Comparison of ENCODE assay signal across 28 cellular contexts in the genomic region with DNA sequence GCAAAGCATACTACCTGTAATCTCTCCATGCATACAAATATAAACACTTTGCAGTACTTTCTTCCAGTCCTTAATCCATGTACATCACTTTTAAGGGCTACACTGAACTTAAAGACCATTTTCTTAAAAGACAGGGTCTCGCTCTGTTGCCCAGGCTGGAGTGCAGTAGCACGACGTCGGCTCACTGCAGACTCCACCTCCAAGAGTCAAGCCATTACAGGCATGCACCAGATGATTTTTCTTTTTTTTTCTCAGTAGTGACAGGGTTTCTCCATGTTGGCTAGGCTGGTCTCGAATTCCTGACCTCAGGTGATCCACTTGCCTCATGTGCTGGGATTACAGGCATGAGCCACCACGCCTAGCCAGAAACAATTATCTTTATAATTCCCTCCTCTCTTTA.
"Had no signal": no experiment of that assay in that cellular context is flagged by ENCODE, and none has a peak within 500 bp of the region (broad histone marks: within the 10 kb centered on the region; RNA-seq: fewer than 3 reads in every experiment).

No MANE protein-coding gene starts in this region.

- FAIRE-seq: colon, endometrium, kidney had no signal

- H3K4me3 ChIP-seq: gastroesophageal sphincter, neural progenitor cell, spleen had no signal

- DNase-seq: activated CD4-positive, alpha-beta T cell treated with anti-CD3 and anti-CD28 coated beads for 1 hour; activated CD4-positive, alpha-beta T cell treated with anti-CD3 and anti-CD28 coated beads, Interleukin-2, amount 50 U/mL, for 1 hour; activated CD8-positive, alpha-beta T cell treated with anti-CD3 and anti-CD28 coated beads for 36 hours; activated naive CD4-positive, alpha-beta T cell; activated T-cell treated with anti-CD3 and anti-CD28 coated beads, Interleukin-2, amount 50 U/mL, for 72 hours; dermis blood vessel endothelial cell; effector CD4-positive, alpha-beta T cell; head of caudate nucleus; hippocampal formation; kidney; left colon; mammary epithelial cell; natural killer cell; occipital lobe; right cardiac atrium; spleen; stimulated activated CD4-positive, alpha-beta T cell treated with anti-CD3 and anti-CD28 coated beads, Interleukin-4, amount 100 ng/mL, for 1 hour; stimulated activated naive CD8-positive, alpha-beta T cell treated with anti-CD3 and anti-CD28 coated beads, Interleukin-15, amount 100 ng/mL, for 72 hours; substantia nigra; T-helper 17 cell; T1000; WERI-Rb-1 had no signal

- H3K9me3 ChIP-seq: gastroesophageal sphincter, spleen had no signal

- H2AFZ ChIP-seq: neural progenitor cell had no signal

- H3K27me3 Mint-ChIP-seq: activated CD8-positive, alpha-beta T cell treated with anti-CD3 and anti-CD28 coated beads for 36 hours; stimulated activated naive CD8-positive, alpha-beta T cell treated with anti-CD3 and anti-CD28 coated beads, Interleukin-15, amount 100 ng/mL, for 72 hours; T-helper 17 cell had no signal

- H3K4me1 ChIP-seq: neural progenitor cell had no signal

- ATAC-seq: activated CD8-positive, alpha-beta T cell treated with anti-CD3 and anti-CD28 coated beads for 36 hours; activated naive CD4-positive, alpha-beta T cell treated with anti-CD3 and anti-CD28 coated beads, Interleukin-2, amount 50 U/mL, for 72 hours; activated T-cell treated with anti-CD3 and anti-CD28 coated beads, Interleukin-2, amount 50 U/mL, for 72 hours; gastroesophageal sphincter; left colon; natural killer cell; right cardiac atrium; stimulated activated naive CD8-positive, alpha-beta T cell treated with anti-CD3 and anti-CD28 coated beads, Interleukin-15, amount 100 ng/mL, for 72 hours; T-helper 17 cell had no signal

- H3K4me3 Mint-ChIP-seq: activated CD8-positive, alpha-beta T cell treated with anti-CD3 and anti-CD28 coated beads for 36 hours; activated T-cell treated with anti-CD3 and anti-CD28 coated beads, Interleukin-2, amount 50 U/mL, for 72 hours; mesothelial cell of epicardium; natural killer cell; neural progenitor cell; stimulated activated naive CD8-positive, alpha-beta T cell treated with anti-CD3 and anti-CD28 coated beads, Interleukin-15, amount 100 ng/mL, for 72 hours; T-helper 17 cell had no signal

- H3K27ac Mint-ChIP-seq: activated CD8-positive, alpha-beta T cell treated with anti-CD3 and anti-CD28 coated beads for 36 hours; activated T-cell treated with anti-CD3 and anti-CD28 coated beads, Interleukin-2, amount 50 U/mL, for 72 hours; mesothelial cell of epicardium; natural killer cell; neural progenitor cell; stimulated activated naive CD8-positive, alpha-beta T cell treated with anti-CD3 and anti-CD28 coated beads, Interleukin-15, amount 100 ng/mL, for 72 hours; T-helper 17 cell had no signal

- H3K9me3 Mint-ChIP-seq: activated naive CD4-positive, alpha-beta T cell treated with anti-CD3 and anti-CD28 coated beads, Interleukin-2, amount 50 U/mL, for 72 hours; activated T-cell treated with anti-CD3 and anti-CD28 coated beads, Interleukin-2, amount 50 U/mL, for 72 hours; mesothelial cell of epicardium; natural killer cell; neural progenitor cell; stimulated activated naive CD8-positive, alpha-beta T cell treated with anti-CD3 and anti-CD28 coated beads, Interleukin-15, amount 100 ng/mL, for 72 hours had no signal

- H3K4me2 ChIP-seq: neural progenitor cell had no signal

- H3K36me3 Mint-ChIP-seq: natural killer cell had no signal

- H3K27me3 ChIP-seq: gastroesophageal sphincter, neural progenitor cell, spleen had no signal

- H3K27ac ChIP-seq: gastroesophageal sphincter, neural progenitor cell, spleen, WERI-Rb-1 had no signal

- H3K9ac ChIP-seq: neural progenitor cell had no signal
